ENCODE assay signal across 9 cellular contexts in the genomic region with DNA sequence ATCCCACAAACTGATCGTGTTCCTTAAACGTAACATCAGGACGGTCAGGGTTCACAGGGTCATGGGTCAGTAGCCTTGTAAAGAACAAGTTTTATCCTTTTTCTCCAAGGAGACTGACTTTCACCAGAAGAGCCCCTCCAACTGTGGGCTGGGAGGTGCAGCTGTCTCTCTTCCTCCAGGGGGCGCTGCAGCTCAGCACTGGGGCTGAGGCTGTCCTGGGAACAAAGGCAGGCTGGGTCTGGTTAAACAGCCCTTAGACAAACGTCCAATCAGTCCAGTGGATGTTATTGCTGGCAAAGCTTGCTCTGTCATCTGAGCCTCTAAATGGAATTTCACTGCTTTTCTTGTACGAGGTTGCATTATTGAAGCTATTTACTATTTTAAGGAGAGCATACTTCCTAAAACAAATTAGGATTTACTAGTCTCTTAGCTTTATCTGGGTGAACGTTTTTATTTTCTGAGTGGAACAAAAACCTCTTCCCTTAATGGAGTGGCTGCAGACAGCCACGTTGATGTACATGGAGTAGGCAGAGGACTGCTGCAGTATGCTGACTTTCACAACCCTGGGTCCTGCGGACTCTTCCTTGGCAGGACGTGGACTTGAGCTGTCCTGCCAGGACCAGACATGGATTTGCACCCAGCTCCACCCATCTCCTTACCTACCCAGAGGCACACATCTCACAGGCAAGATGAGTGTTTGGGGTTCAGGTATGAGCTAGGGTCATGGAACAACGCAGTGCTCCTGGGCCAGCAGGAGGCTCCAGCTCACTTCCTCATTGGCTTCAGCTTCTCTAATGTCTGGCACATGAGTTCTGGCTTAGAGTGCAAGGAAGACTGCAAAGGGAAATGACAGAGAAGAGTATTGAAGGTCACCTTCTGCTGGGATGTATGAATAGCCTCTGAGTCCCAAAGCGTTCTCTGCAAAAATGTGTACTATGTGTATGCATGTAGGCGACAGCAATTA. TPM values are rescaled to one million over a fixed set of nuclear protein-coding genes. Genes with fewer than 3 reads are reported as not detected.
DNase-seq lines count a peak whose midpoint lies in the region; ATAC-seq and TF ChIP-seq lines count a peak whose summit lies in the region.
"Had no signal": no experiment of that assay in that cellular context is flagged by ENCODE, and none has a peak within 500 bp of the region (broad histone marks: within the 10 kb centered on the region; RNA-seq: fewer than 3 reads in every experiment).

No MANE protein-coding gene starts in this region.

- peaks cover 11% of the 10 kb centered on the region for H3K4me1 Mint-ChIP-seq in Calu3 (ENCODE audit: low read depth, unreplicated experiment)

- no peak for TF ChIP-seq POLR2A in uterus (IDR thresholded peaks at IDR 0.05)

- no peak for ATAC-seq in HG03432 (IDR thresholded peaks at IDR 0.05; ENCODE audit: unreplicated experiment)

- in situ Hi-C loops in SK-MEL-5 (cut with HindIII; ENCODE audit: low pct_unique_long_range_greater_than_20kb, low sequenced_read_pairs): no loop called here

- intact Hi-C loops in Calu3 (cut with micrococcal nuclease; ENCODE audit: unreplicated experiment) (no loop called here), head of caudate nucleus (cut with DNase I) (loop anchor here (10.0 kb wide), 1 partner anchor 423 kb away; the partner anchor contains the start of gene NUP214), posterior vena cava (cut with DNase I) (loop anchor here in 1 of 2 donors (10.0 kb wide), 1 partner anchor 343 kb away; no protein-coding TSS in a partner anchor), uterus (cut with DNase I; ENCODE audit: low total_unique reads) (loop anchor here (5.0 kb wide), 1 partner anchor 236 kb away; the partner anchor contains the start of gene FIBCD1)

- H3K36me3 ChIP-seq in uterus: no peaks in the 10 kb centered on the region

- TF ChIP-seq CTCF in Calu3 (IDR thresholded peaks at IDR 0.05; ENCODE audit: unreplicated experiment): peak; percentile 72
- TF ChIP-seq CTCF in uterus (IDR thresholded peaks at IDR 0.05): peak; percentile 74 to 81 (median 81)

- no peak overlapping the region for H3K27ac ChIP-seq in uterus

- H3K4me3 ChIP-seq in uterus: no peak overlapping the region

- no peak overlapping the region for H3K27ac Mint-ChIP-seq in Calu3 (ENCODE audit: unreplicated experiment)

- BruUV-seq in Calu3 (replicated peaks; lab: Mats Ljungman, UMichigan): no TSS peak

- DNase-seq in Calu3: peak; percentile 75
- peak; percentile 26 for DNase-seq in KG1 (lab: John Stamatoyannopoulos, UW)
- DNase-seq in SK-MEL-5 (ENCODE audit: low read depth, low spot score): peak; percentile 84
- DNase-seq in activated naive CD4-positive, alpha-beta T cell treated with anti-CD3 and anti-CD28 coated beads, Interleukin-2, amount 50 U/mL, for 16 hours: peak; percentile 73
- DNase-seq in head of caudate nucleus: peak; percentile 42 to 92 (median 81)
- peak; percentile 94 for DNase-seq in posterior vena cava (ENCODE audit: low spot score)
- peak; percentile 60 to 66 for DNase-seq in uterus

- CTCF ChIA-PET in Calu3 (lab: Charles Lee): interaction anchor here (0.6 to 1.8 kb wide), 7 partner anchors 11 to 938 kb away, joined by 3 to 7 read pairs (median 3); no protein-coding TSS in a partner anchor

- no peaks in the 10 kb centered on the region for H3K9me3 Mint-ChIP-seq in Calu3 (ENCODE audit: low read depth, unreplicated experiment)

- no peaks in the 10 kb centered on the region for H3K4me1 ChIP-seq in uterus

- no peaks in the 10 kb centered on the region for H3K27me3 ChIP-seq in uterus

- no peaks in the 10 kb centered on the region for H3K27me3 Mint-ChIP-seq in Calu3 (ENCODE audit: unreplicated experiment)

- no peaks in the 10 kb centered on the region for H3K9me3 ChIP-seq in uterus

- peaks cover 30% of the 10 kb centered on the region for H3K36me3 Mint-ChIP-seq in Calu3 (ENCODE audit: insufficient read depth, unreplicated experiment)

- H3K4me3 Mint-ChIP-seq in Calu3 (ENCODE audit: low read depth, unreplicated experiment): no peak overlapping the region

RNA-seq across cellular contexts. Expression of gene EXOSC2, which starts 7.8 kb away (rescaled TPM):
- total RNA-seq in Calu3 (2022): 42.9 and 43.0 TPM in 2 replicates
- total RNA-seq in SK-MEL-5 (2014; rRNA removed; shearing (Covaris generic)): 41.3 and 46.7 TPM in 2 replicates
- polyA plus RNA-seq in SK-MEL-5 (2015; cell fraction: cytosol; rRNA removed): 45.6 and 51.9 TPM in 2 replicates
- polyA plus RNA-seq in SK-MEL-5 (2015; cell fraction: nucleus; rRNA removed): 112 and 150 TPM in 2 replicates
- 10 to 100 TPM; 16.3 to 18.6 TPM for total RNA-seq in posterior vena cava
- total RNA-seq in uterus: 10 to 100 TPM in 2 of 4 donors, 1 to 10 TPM in 2; 2.4 to 59.3 (median 25.5) TPM

RNA-seq across cellular contexts. Expression of gene PRDM12, which starts 36.9 kb away (rescaled TPM):
- not detected in 2 replicates for total RNA-seq in Calu3 (2022)
- not detected in 2 replicates for total RNA-seq in SK-MEL-5 (2014; rRNA removed; shearing (Covaris generic))
- polyA plus RNA-seq in SK-MEL-5 (2015; cell fraction: cytosol; rRNA removed): 0.23 and 0.96 TPM in 2 replicates
- 0.41 TPM in 1 of 2 replicates, not detected in the other for polyA plus RNA-seq in SK-MEL-5 (2015; cell fraction: nucleus; rRNA removed)
- not detected for total RNA-seq in posterior vena cava
- total RNA-seq in uterus: not detected
- total RNA-seq: RPMI7951 had no signal

Comparison
In these comparisons a context has a peak if more than half of its experiments do, and no peak if none do; other contexts are left out.
1. DNase-seq: peak in every context shown above with its lines; median percentile 94 in posterior vena cava; 84 in SK-MEL-5; 81 in head of caudate nucleus; 75 in Calu3; 73 in activated naive CD4-positive, alpha-beta T cell treated with anti-CD3 and anti-CD28 coated beads, Interleukin-2, amount 50 U/mL, for 16 hours; 63 in uterus; 26 in KG1.